1 cellular context compared by ENCODE assay signal in the genomic region with DNA sequence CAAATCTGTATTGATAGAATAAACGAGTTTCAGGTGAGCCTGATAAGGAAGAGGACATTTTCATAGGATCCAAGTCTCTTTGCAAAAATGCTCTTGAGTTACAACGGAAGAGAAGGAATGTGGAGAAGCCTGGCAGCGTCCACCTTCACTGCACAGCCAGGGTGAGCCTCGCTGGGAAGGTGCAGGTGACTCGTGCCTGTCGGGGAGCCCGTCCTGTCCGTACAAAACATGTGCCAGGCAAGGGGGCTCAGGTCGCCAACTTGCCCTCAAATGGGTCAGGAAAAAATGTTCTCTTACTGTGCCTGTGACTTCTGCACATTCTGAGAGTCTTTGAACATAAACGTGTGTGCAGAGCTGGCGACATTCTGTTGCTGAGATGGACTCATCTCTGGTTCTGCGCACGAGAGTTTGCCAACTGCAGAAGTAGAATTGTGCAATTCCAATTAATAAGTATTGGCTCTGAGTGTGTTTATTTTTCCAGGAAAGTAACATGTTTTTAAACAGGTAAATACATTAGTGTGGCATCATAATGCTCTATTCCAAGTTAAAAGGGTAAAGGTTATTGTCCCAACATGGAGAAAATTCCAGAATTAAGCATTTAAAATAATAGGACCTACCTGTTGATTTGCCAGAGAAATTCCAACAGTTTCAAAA.
TF ChIP-seq lines count a peak whose summit lies in the region.

No MANE protein-coding gene starts in this region.

TF ChIP-seq in HepG2, 621 proteins besides CTCF, POLR2A, EP300 and RAD21:
- TF ChIP-seq, protein P1, sequence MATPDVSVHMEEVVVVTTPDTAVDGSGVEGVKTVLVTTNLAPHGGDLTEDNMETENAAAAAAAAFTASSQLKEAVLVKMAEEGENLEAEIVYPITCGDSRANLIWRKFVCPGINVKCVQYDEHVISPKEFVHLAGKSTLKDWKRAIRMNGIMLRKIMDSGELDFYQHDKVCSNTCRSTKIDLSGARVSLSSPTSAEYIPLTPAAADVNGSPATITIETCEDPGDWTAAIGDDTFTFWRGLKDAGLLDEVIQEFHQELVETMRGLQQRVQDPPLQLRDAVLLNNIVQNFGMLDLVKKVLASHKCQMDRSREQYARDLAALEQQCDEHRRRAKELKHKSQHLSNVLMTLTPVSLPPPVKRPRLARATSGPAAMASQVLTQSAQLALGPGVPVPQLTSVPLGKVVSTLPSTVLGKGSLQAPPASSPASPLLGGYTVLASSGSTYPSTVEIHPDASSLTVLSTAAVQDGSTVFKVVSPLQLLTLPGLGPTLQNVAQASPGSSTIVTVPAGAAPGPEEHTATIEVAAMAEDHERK (CRISPR knock-in tag; IDR thresholded peaks at IDR 0.05; ENCODE audit: low read depth), result no peak
- TF ChIP-seq HNF4A (CRISPR knock-in tag; IDR thresholded peaks at IDR 0.05) (no peak), AGO2 (optimal IDR thresholded peaks at IDR 0.05; ENCODE audit: low read depth, low read length) (peak; percentile 42), RBM22 (optimal IDR thresholded peaks at IDR 0.05; ENCODE audit: low read length) (peak; percentile 34), PAF1 (CRISPR knock-in tag; IDR thresholded peaks at IDR 0.05) (no peak), SMYD3 (CRISPR knock-in tag; IDR thresholded peaks at IDR 0.05) (no peak), CAMTA2 (CRISPR knock-in tag; IDR thresholded peaks at IDR 0.05; ENCODE audit: borderline replicate concordance) (no peak)
- TF ChIP-seq, protein P2, sequence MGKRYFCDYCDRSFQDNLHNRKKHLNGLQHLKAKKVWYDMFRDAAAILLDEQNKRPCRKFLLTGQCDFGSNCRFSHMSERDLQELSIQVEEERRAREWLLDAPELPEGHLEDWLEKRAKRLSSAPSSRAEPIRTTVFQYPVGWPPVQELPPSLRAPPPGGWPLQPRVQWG (CRISPR knock-in tag; IDR thresholded peaks at IDR 0.05; ENCODE audit: borderline replicate concordance, low read depth), result no peak
